ENCODE assay signal across 19 cellular contexts in genomic region chr6:152651986-152652385, GRCh38. TPM values are rescaled to one million over a fixed set of nuclear protein-coding genes. Genes with fewer than 3 reads are reported as not detected.
"Had no signal": no experiment of that assay in that cellular context is flagged by ENCODE, and none has a peak within 500 bp of the region (broad histone marks: within the 10 kb centered on the region; RNA-seq: fewer than 3 reads in every experiment).

No MANE protein-coding gene starts in this region.

- H3K4me3 ChIP-seq: cardiac muscle cell, gastroesophageal sphincter, heart left ventricle, tibial nerve, uterus had no signal

- FAIRE-seq: TTC549 had no signal

- H3K4me1 ChIP-seq: heart left ventricle, tibial nerve had no signal

- H3K36me3 Mint-ChIP-seq: activated CD8-positive, alpha-beta memory T cell treated with anti-CD3 and anti-CD28 coated beads, Interleukin-2, amount 10 ng/mL, durations not matched to agents 7 days and 5 days; activated naive CD8-positive, alpha-beta T cell; memory B cell; WTC11 had no signal

- H3K27me3 ChIP-seq: cardiac muscle cell, gastroesophageal sphincter, heart left ventricle, tibial nerve, uterus had no signal

- H3K27me3 Mint-ChIP-seq: memory B cell had no signal

- H3K27ac ChIP-seq: cardiac muscle cell, gastroesophageal sphincter, heart left ventricle, tibial nerve had no signal

- H3K4me3 Mint-ChIP-seq: activated CD4-positive, alpha-beta memory T cell treated with anti-CD3 and anti-CD28 coated beads, Interleukin-2, amount 10 ng/mL, durations not matched to agents 7 days and 5 days; activated CD4-positive, alpha-beta T cell treated with anti-CD3 and anti-CD28 coated beads for 36 hours; activated CD8-positive, alpha-beta memory T cell treated with anti-CD3 and anti-CD28 coated beads, Interleukin-2, amount 10 ng/mL, durations not matched to agents 7 days and 5 days; activated naive CD8-positive, alpha-beta T cell; memory B cell; neural crest cell; stimulated activated naive CD8-positive, alpha-beta T cell treated with anti-CD3 and anti-CD28 coated beads, Interleukin-15, Interleukin-2, amounts not matched to agents 100 ng/mL and 50 ng/mL, for 24 hours; T-helper 2 cell treated with Interferon-gamma antibody and Interleukin-4, amounts not matched to agents 5 μg/mL and 100 μg/mL, for 36 hours; WTC11 had no signal

- H3K9me3 Mint-ChIP-seq: activated CD4-positive, alpha-beta memory T cell treated with anti-CD3 and anti-CD28 coated beads, Interleukin-2, amount 10 ng/mL, durations not matched to agents 7 days and 5 days; memory B cell; neural crest cell; stimulated activated naive CD8-positive, alpha-beta T cell treated with anti-CD3 and anti-CD28 coated beads, Interleukin-15, Interleukin-2, amounts not matched to agents 100 ng/mL and 50 ng/mL, for 24 hours; T-helper 2 cell treated with Interferon-gamma antibody and Interleukin-4, amounts not matched to agents 5 μg/mL and 100 μg/mL, for 36 hours; WTC11 had no signal

- H3K36me3 ChIP-seq: cardiac muscle cell, gastroesophageal sphincter, heart left ventricle, tibial nerve, uterus had no signal

- DNase-seq: activated CD4-positive, alpha-beta memory T cell treated with anti-CD3 and anti-CD28 coated beads, Interleukin-2, amount 10 ng/mL, durations not matched to agents 7 days and 5 days; activated CD4-positive, alpha-beta T cell treated with anti-CD3 and anti-CD28 coated beads for 36 hours; activated CD8-positive, alpha-beta memory T cell treated with anti-CD3 and anti-CD28 coated beads, Interleukin-2, amount 10 ng/mL, durations not matched to agents 7 days and 5 days; dermis blood vessel endothelial cell; effector memory CD4-positive, alpha-beta T cell; heart left ventricle; left ventricle myocardium superior; stimulated activated CD4-positive, alpha-beta T cell treated with anti-CD3 and anti-CD28 coated beads, Interleukin-2, amount 100 ng/mL, for 24 hours had no signal

- H3K27ac Mint-ChIP-seq: activated CD4-positive, alpha-beta memory T cell treated with anti-CD3 and anti-CD28 coated beads, Interleukin-2, amount 10 ng/mL, durations not matched to agents 7 days and 5 days; activated CD4-positive, alpha-beta T cell treated with anti-CD3 and anti-CD28 coated beads for 36 hours; activated CD8-positive, alpha-beta memory T cell treated with anti-CD3 and anti-CD28 coated beads, Interleukin-2, amount 10 ng/mL, durations not matched to agents 7 days and 5 days; activated naive CD8-positive, alpha-beta T cell; memory B cell; stimulated activated naive CD8-positive, alpha-beta T cell treated with anti-CD3 and anti-CD28 coated beads, Interleukin-15, Interleukin-2, amounts not matched to agents 100 ng/mL and 50 ng/mL, for 24 hours; T-helper 2 cell treated with Interferon-gamma antibody and Interleukin-4, amounts not matched to agents 5 μg/mL and 100 μg/mL, for 36 hours; WTC11 had no signal

- H3K4me1 Mint-ChIP-seq: activated CD4-positive, alpha-beta memory T cell treated with anti-CD3 and anti-CD28 coated beads, Interleukin-2, amount 10 ng/mL, durations not matched to agents 7 days and 5 days; activated CD4-positive, alpha-beta T cell treated with anti-CD3 and anti-CD28 coated beads for 36 hours; activated CD8-positive, alpha-beta memory T cell treated with anti-CD3 and anti-CD28 coated beads, Interleukin-2, amount 10 ng/mL, durations not matched to agents 7 days and 5 days; memory B cell; neural crest cell had no signal

- ATAC-seq: activated CD4-positive, alpha-beta T cell treated with anti-CD3 and anti-CD28 coated beads for 36 hours; activated CD8-positive, alpha-beta memory T cell treated with anti-CD3 and anti-CD28 coated beads, Interleukin-2, amount 10 ng/mL, durations not matched to agents 7 days and 5 days; gastroesophageal sphincter; heart left ventricle; left ventricle myocardium superior had no signal

RNA-seq across cellular contexts. Expression of gene MYCT1, which starts 45.7 kb away (rescaled TPM):
- total RNA-seq: activated CD4-positive, alpha-beta memory T cell treated with anti-CD3 and anti-CD28 coated beads, Interleukin-2, amount 10 ng/mL, durations not matched to agents 7 days and 5 days; activated CD4-positive, alpha-beta T cell treated with anti-CD3 and anti-CD28 coated beads for 36 hours; activated CD8-positive, alpha-beta memory T cell treated with anti-CD3 and anti-CD28 coated beads, Interleukin-2, amount 10 ng/mL, durations not matched to agents 7 days and 5 days; neural crest cell had no signal
- polyA plus RNA-seq: cardiac muscle cell had no signal
